10 cellular contexts compared by ENCODE assay signal in genomic region chr10:88070080-88070880, GRCh38.
DNase-seq lines count a peak whose midpoint lies in the region; ATAC-seq, FAIRE-seq and TF ChIP-seq lines count a peak whose summit lies in the region.
"Had no signal": no experiment of that assay in that cellular context is flagged by ENCODE, and none has a peak within 500 bp of the region (broad histone marks: within the 10 kb centered on the region; RNA-seq: fewer than 3 reads in every experiment).

No MANE protein-coding gene starts in this region.

- H2BK12ac ChIP-seq in H9 (ENCODE audit: insufficient read length, low read depth, low read length): no peak overlapping the region

- H3K18ac ChIP-seq in H9 (ENCODE audit: insufficient read length, low read depth, low read length): no peak overlapping the region

- H3K14ac ChIP-seq in H9 (ENCODE audit: insufficient read depth, low read length): no peak overlapping the region

- peaks cover 43 to 54% (median 45%) of the 10 kb centered on the region in 3 donors for H3K4me1 Mint-ChIP-seq in IgD-negative memory B cell
- H3K4me1 Mint-ChIP-seq in activated CD4-positive, alpha-beta T cell treated with anti-CD3 and anti-CD28 coated beads, Interleukin-2, amount 10 ng/mL, durations not matched to agents 7 days and 5 days: peaks cover 33% of the 10 kb centered on the region
- no peaks in the 10 kb centered on the region for H3K4me1 Mint-ChIP-seq in H9

- H2AK5ac ChIP-seq in H9 (ENCODE audit: insufficient read length, low read length): no peak overlapping the region

- no peak overlapping the region for H2BK15ac ChIP-seq in H9 (ENCODE audit: low read depth, low read length)

- H3K4me1 ChIP-seq in H9 (ENCODE audit: insufficient read depth, low read length): no peaks in the 10 kb centered on the region
- H3K4me1 ChIP-seq: foreskin keratinocyte had no signal

- H3K4me3 Mint-ChIP-seq in IgD-negative memory B cell (peak overlapping the region in 2 of 4 donors; percentile 40 to 79), H9 (no peak overlapping the region)
- no peak overlapping the region for H3K4me3 Mint-ChIP-seq in activated CD4-positive, alpha-beta T cell treated with anti-CD3 and anti-CD28 coated beads, Interleukin-2, amount 10 ng/mL, durations not matched to agents 7 days and 5 days

- no peak for TF ChIP-seq CTCF in H9 (conservative IDR thresholded peaks at IDR 0.05)

- H3K23ac ChIP-seq in H9 (ENCODE audit: insufficient read length, low read depth, low read length): no peak overlapping the region

- H3K56ac ChIP-seq in H9 (ENCODE audit: insufficient read length, low read depth, low read length): no peak overlapping the region

- no peaks in the 10 kb centered on the region for H3K79me1 ChIP-seq in H9 (ENCODE audit: insufficient read depth, low read depth, low read length, poor library complexity, severe bottlenecking)

- no peaks in the 10 kb centered on the region for H4K20me1 ChIP-seq in H9 (ENCODE audit: control insufficient read depth, insufficient read depth, insufficient read length)

- no peak overlapping the region for H2BK120ac ChIP-seq in H9 (ENCODE audit: low read depth, low read length, poor library complexity, severe bottlenecking)

- no peak overlapping the region for H4K8ac ChIP-seq in H9 (replicated peaks; ENCODE audit: insufficient read length, low read depth, low read length)

- H3K27me3 Mint-ChIP-seq in IgD-negative memory B cell (no peaks in the 10 kb centered on the region), H9 (ENCODE audit: low read depth) (no peaks in the 10 kb centered on the region)
- H3K27me3 Mint-ChIP-seq in activated CD4-positive, alpha-beta T cell treated with anti-CD3 and anti-CD28 coated beads, Interleukin-2, amount 10 ng/mL, durations not matched to agents 7 days and 5 days: peaks cover 12% of the 10 kb centered on the region

- no peak overlapping the region for H3K4me2 ChIP-seq in H9 (ENCODE audit: insufficient read depth, insufficient read length, low read length)

- H3K79me2 ChIP-seq in H9 (ENCODE audit: insufficient read depth, low read length): no peaks in the 10 kb centered on the region

- peaks cover 0 to 3% (median 0%) of the 10 kb centered on the region in 3 donors for H3K9me3 Mint-ChIP-seq in IgD-negative memory B cell
- H3K9me3 Mint-ChIP-seq in activated CD4-positive, alpha-beta T cell treated with anti-CD3 and anti-CD28 coated beads, Interleukin-2, amount 10 ng/mL, durations not matched to agents 7 days and 5 days: peaks cover 6% of the 10 kb centered on the region
- H3K9me3 Mint-ChIP-seq in H9: no peaks in the 10 kb centered on the region

- ATAC-seq in GM18502 (IDR thresholded peaks at IDR 0.05; ENCODE audit: poor library complexity, unreplicated experiment) (peak; percentile 59), GM21723 (IDR thresholded peaks at IDR 0.05; ENCODE audit: unreplicated experiment) (peak; percentile 54)
- ATAC-seq: foreskin keratinocyte had no signal

- H2BK20ac ChIP-seq in H9 (ENCODE audit: low read depth, low read length, poor library complexity, severe bottlenecking): no peak overlapping the region

- no peak overlapping the region for H2BK5ac ChIP-seq in H9 (ENCODE audit: insufficient read length, low read length)

- no peaks in the 10 kb centered on the region for H3K27me3 ChIP-seq in H9 (ENCODE audit: insufficient read depth, low read length)

- no peak overlapping the region for H3K27ac ChIP-seq in H9 (ENCODE audit: insufficient read length, low read depth, low read length)
- H3K27ac ChIP-seq: foreskin keratinocyte had no signal

- H4K5ac ChIP-seq in H9 (ENCODE audit: insufficient read length, low read depth, low read length): no peak overlapping the region

- H3K4ac ChIP-seq in H9 (ENCODE audit: low read depth, low read length): no peak overlapping the region

- CTCF ChIA-PET in activated CD4-positive, alpha-beta T cell treated with anti-CD3 and anti-CD28 coated beads, Interleukin-2, amount 10 ng/mL, durations not matched to agents 7 days and 5 days (lab: Charles Lee): interaction anchor here (0.8 kb wide), 1 partner anchor 266 kb away, joined by 3 read pairs; no protein-coding TSS in a partner anchor

- POLR2A ChIA-PET in activated CD4-positive, alpha-beta T cell treated with anti-CD3 and anti-CD28 coated beads, Interleukin-2, amount 10 ng/mL, durations not matched to agents 7 days and 5 days (lab: Charles Lee): no interaction called here

- no peaks in the 10 kb centered on the region for H3K23me2 ChIP-seq in H9 (ENCODE audit: insufficient read length, low read depth, low read length, poor library complexity, severe bottlenecking)

- H3K9me3 ChIP-seq in H9 (ENCODE audit: control insufficient read depth, low read depth, low read length): no peaks in the 10 kb centered on the region

- DNase-seq in activated effector memory CD4-positive, alpha-beta T cell treated with Interleukin-2 at 50 U/mL for 16 hours: no peak
- no peak for DNase-seq in activated CD4-positive, alpha-beta T cell treated with anti-CD3 and anti-CD28 coated beads, Interleukin-2, amount 10 ng/mL, durations not matched to agents 7 days and 5 days
- DNase-seq in H9: no peak
- DNase-seq in activated naive CD4-positive, alpha-beta T cell (lab: John Stamatoyannopoulos, UW): no peak
- DNase-seq: foreskin keratinocyte, T-helper 1 cell had no signal

- peak; percentile 9 for FAIRE-seq in islet of Langerhans (lab: Jason Lieb, UNC)

- no peak overlapping the region for H2AFZ ChIP-seq in H9 (ENCODE audit: low read length)

- H3T11ph ChIP-seq in H9 (ENCODE audit: low read length): no peak overlapping the region

- no peak overlapping the region for H4K91ac ChIP-seq in H9 (ENCODE audit: insufficient read length, low read depth, low read length)

- WGBS in H9 (ENCODE audit: extremely low coverage, insufficient read length, low lambda C conversion rate): no CpG with 5 or more reads among the region's 10 CpGs

- no peak overlapping the region for H3K9ac ChIP-seq in H9 (ENCODE audit: extremely low read depth, insufficient read length, low read length)

- H3K36me3 Mint-ChIP-seq in IgD-negative memory B cell (no peaks in the 10 kb centered on the region), H9 (ENCODE audit: insufficient read depth in 1 of 3, low read depth in 3 of 3) (no peaks in the 10 kb centered on the region)
- H3K36me3 Mint-ChIP-seq in activated CD4-positive, alpha-beta T cell treated with anti-CD3 and anti-CD28 coated beads, Interleukin-2, amount 10 ng/mL, durations not matched to agents 7 days and 5 days (ENCODE audit: low read depth): peaks cover 13% of the 10 kb centered on the region

- peak overlapping the region in 2 of 3 donors; percentile 1 to 68 for H3K27ac Mint-ChIP-seq in IgD-negative memory B cell
- no peak overlapping the region for H3K27ac Mint-ChIP-seq in activated CD4-positive, alpha-beta T cell treated with anti-CD3 and anti-CD28 coated beads, Interleukin-2, amount 10 ng/mL, durations not matched to agents 7 days and 5 days
- H3K27ac Mint-ChIP-seq in H9: no peak overlapping the region

Comparison
In these comparisons a context has a peak if more than half of its experiments do, and no peak if none do; other contexts are left out.
1. H3K27ac Mint-ChIP-seq: peak in IgD-negative memory B cell (2 of 3); none in activated CD4-positive, alpha-beta T cell treated with anti-CD3 and anti-CD28 coated beads, Interleukin-2, amount 10 ng/mL, durations not matched to agents 7 days and 5 days (single experiment) and H9 (0 of 3).